8 cellular contexts compared by ENCODE assay signal in genomic region chr13:41222259-41222852, GRCh38. TPM values are rescaled to one million over a fixed set of nuclear protein-coding genes. Genes with fewer than 3 reads are reported as not detected.
DNase-seq lines count a peak whose midpoint lies in the region; ATAC-seq and TF ChIP-seq lines count a peak whose summit lies in the region.

No MANE protein-coding gene starts in this region.

- H3K27ac ChIP-seq in OCI-LY1 (ENCODE audit: low read depth, low read length, poor library complexity, severe bottlenecking) (no peak overlapping the region), neuronal stem cell (replicated peaks; ENCODE audit: low read length) (no peak overlapping the region), aorta (ENCODE audit: low read depth in 1 of 2, low read length in 2 of 2) (no peak overlapping the region)

- H3K9ac ChIP-seq in OCI-LY1 (ENCODE audit: low read length): no peak overlapping the region
- H3K9ac ChIP-seq in neuronal stem cell (ENCODE audit: low read depth, low read length, poor library complexity): no peak overlapping the region

- no peak overlapping the region for H2BK15ac ChIP-seq in neuronal stem cell (ENCODE audit: low read length)

- H3K36me3 ChIP-seq in OCI-LY1 (ENCODE audit: insufficient read depth, low read length): peaks cover 27% of the 10 kb centered on the region; the same call in 1 of the 2 replicates
- H3K36me3 ChIP-seq in neuronal stem cell (replicated peaks in 1 of 2; ENCODE audit: control insufficient read depth in 2 of 2, insufficient read depth in 2 of 2, low read length in 2 of 2): peaks cover 4 to 56% of the 10 kb centered on the region in 2 donors
- no peaks in the 10 kb centered on the region for H3K36me3 ChIP-seq in aorta (ENCODE audit: control insufficient read depth in 1 of 2, insufficient read depth in 2 of 2, low read length in 1 of 2)

- no peak overlapping the region for H2BK120ac ChIP-seq in neuronal stem cell (ENCODE audit: low read depth, low read length)

- no peak overlapping the region for H4K8ac ChIP-seq in neuronal stem cell (ENCODE audit: low read depth, low read length)

- ATAC-seq in GM18498 (IDR thresholded peaks at IDR 0.05; ENCODE audit: unreplicated experiment) (peak; percentile 86), HG03342 (IDR thresholded peaks at IDR 0.05; ENCODE audit: unreplicated experiment) (peak; percentile 77), aorta (ENCODE audit: low FRiP score) (peak; percentile 85)

- WGBS in neuronal stem cell (ENCODE audit: extremely low coverage in 2 of 2, insufficient read length in 2 of 2, insufficient replicate concordance in 1 of 2), 2 donors: no CpG with 5 or more reads among the region's 6 CpGs
- 45 to 46% methylated on average over 6 of the region's 6 CpGs for WGBS in aorta, 2 donors

- H3K4me3 ChIP-seq in OCI-LY1 (ENCODE audit: low read depth, low read length, poor library complexity, severe bottlenecking) (no peak overlapping the region), fibroblast of pulmonary artery (replicated peaks; ENCODE audit: low read depth, low read length) (no peak overlapping the region), neuronal stem cell (ENCODE audit: low read length in 2 of 2) (no peak overlapping the region), aorta (ENCODE audit: low read length in 2 of 2) (no peak overlapping the region)

- no peak overlapping the region for H3K18ac ChIP-seq in neuronal stem cell (ENCODE audit: low read length)

- no peaks in the 10 kb centered on the region for H3K9me3 Mint-ChIP-seq in activated T-cell treated with anti-CD3 and anti-CD28 coated beads, Interleukin-2, amount 50 U/mL, for 24 hours

- H4K91ac ChIP-seq in neuronal stem cell (ENCODE audit: low read depth, low read length, poor library complexity): no peak overlapping the region

- H3K4me1 Mint-ChIP-seq in activated T-cell treated with anti-CD3 and anti-CD28 coated beads, Interleukin-2, amount 50 U/mL, for 24 hours (ENCODE audit: low read depth): no peaks in the 10 kb centered on the region

- H3K14ac ChIP-seq in neuronal stem cell (ENCODE audit: low read length): no peak overlapping the region

- H4K20me1 ChIP-seq in OCI-LY1 (ENCODE audit: insufficient read depth, low read length): no peaks in the 10 kb centered on the region

- no peak overlapping the region for H3K4me3 Mint-ChIP-seq in activated T-cell treated with anti-CD3 and anti-CD28 coated beads, Interleukin-2, amount 50 U/mL, for 24 hours

- no peak overlapping the region for H2BK12ac ChIP-seq in neuronal stem cell (ENCODE audit: low read length)

- TF ChIP-seq CTCF in OCI-LY1 (IDR thresholded peaks at IDR 0.05; ENCODE audit: low read length) (peak; percentile 86), fibroblast of pulmonary artery (IDR thresholded peaks at IDR 0.05; ENCODE audit: low read length, missing control alignments) (peak; percentile 84)

- no peak overlapping the region for H3K4ac ChIP-seq in neuronal stem cell (ENCODE audit: low read length)

- H2AK5ac ChIP-seq in neuronal stem cell (ENCODE audit: low read depth, low read length): no peak overlapping the region

- H3K9me3 ChIP-seq in OCI-LY1 (ENCODE audit: low read length): no peaks in the 10 kb centered on the region
- no peaks in the 10 kb centered on the region for H3K9me3 ChIP-seq in neuronal stem cell (replicated peaks in 1 of 2; ENCODE audit: control insufficient read depth in 2 of 2, insufficient read depth in 1 of 2, low read depth in 1 of 2, low read length in 2 of 2)
- no peaks in the 10 kb centered on the region for H3K9me3 ChIP-seq in aorta (ENCODE audit: control insufficient read depth, low read length)

- no peak overlapping the region for H3K23ac ChIP-seq in neuronal stem cell (ENCODE audit: low read depth, low read length, poor library complexity)

- H3K79me2 ChIP-seq in OCI-LY1 (ENCODE audit: insufficient read depth, low read length): no peaks in the 10 kb centered on the region

- H3K27me3 ChIP-seq in OCI-LY1 (ENCODE audit: insufficient read depth, low read length): no peaks in the 10 kb centered on the region
- H3K27me3 ChIP-seq in neuronal stem cell (ENCODE audit: control insufficient read depth in 3 of 3, insufficient read depth in 3 of 3, low read depth in 1 of 3, low read length in 3 of 3): no peaks in the 10 kb centered on the region
- H3K27me3 ChIP-seq in aorta (ENCODE audit: control insufficient read depth in 1 of 2, insufficient read depth in 2 of 2, low read length in 1 of 2): no peaks in the 10 kb centered on the region

- H3K4me1 ChIP-seq in OCI-LY1 (ENCODE audit: insufficient read depth, low read length, severe bottlenecking) (no peaks in the 10 kb centered on the region), neuronal stem cell (ENCODE audit: control insufficient read depth in 2 of 2, insufficient read depth in 1 of 2, low read depth in 1 of 2, low read length in 2 of 2) (no peaks in the 10 kb centered on the region), aorta (ENCODE audit: control insufficient read depth in 1 of 2, insufficient read depth in 2 of 2, low read length in 2 of 2) (no peaks in the 10 kb centered on the region)

- H2AFZ ChIP-seq in OCI-LY1 (ENCODE audit: low read length) (no peak overlapping the region), neuronal stem cell (ENCODE audit: low read length) (no peak overlapping the region)

- H3K4me2 ChIP-seq in OCI-LY1 (ENCODE audit: low read length) (no peak overlapping the region), neuronal stem cell (ENCODE audit: insufficient read depth, low read length, poor library complexity, severe bottlenecking) (no peak overlapping the region)

- intact Hi-C loops in aorta (cut with DNase I): loop anchor here (5.0 kb wide), 1 partner anchor 145 kb away; no protein-coding TSS in a partner anchor

- no peaks in the 10 kb centered on the region for H3K79me1 ChIP-seq in neuronal stem cell (ENCODE audit: low read depth, low read length)

- H3K9me2 ChIP-seq in OCI-LY1 (ENCODE audit: low read depth, low read length): no peaks in the 10 kb centered on the region

- H3F3A ChIP-seq in OCI-LY1 (ENCODE audit: insufficient read depth, low read length): no peaks in the 10 kb centered on the region

- H2BK5ac ChIP-seq in neuronal stem cell (ENCODE audit: low read length): no peak overlapping the region

- H3K27me3 Mint-ChIP-seq in activated T-cell treated with anti-CD3 and anti-CD28 coated beads, Interleukin-2, amount 50 U/mL, for 24 hours: no peaks in the 10 kb centered on the region

- peaks cover 66% of the 10 kb centered on the region for H3K36me3 Mint-ChIP-seq in activated T-cell treated with anti-CD3 and anti-CD28 coated beads, Interleukin-2, amount 50 U/mL, for 24 hours (ENCODE audit: low read depth)

- DNase-seq in AG08396 (ENCODE audit: low spot score) (peak; percentile 35), fibroblast of pulmonary artery (ENCODE audit: low read depth) (peak; percentile 68), neuronal stem cell (ENCODE audit: low spot score) (peak; percentile 17), aorta (no peak)
- DNase-seq in activated T-cell treated with anti-CD3 and anti-CD28 coated beads, Interleukin-2, amount 50 U/mL, for 24 hours: peak; percentile 50

- no peak overlapping the region for H3K27ac Mint-ChIP-seq in activated T-cell treated with anti-CD3 and anti-CD28 coated beads, Interleukin-2, amount 50 U/mL, for 24 hours

RNA-seq across cellular contexts. Expression of gene KBTBD7, which starts 28.0 kb away (rescaled TPM):
- polyA plus RNA-seq in neuronal stem cell (2013, experiment 1 of 2): 9.1 TPM
- polyA plus RNA-seq in neuronal stem cell (2013, experiment 2 of 2): 9.3 TPM
- total RNA-seq in aorta: 1 to 10 TPM; 5.4 to 6.9 TPM
- polyA plus RNA-seq in aorta: 1 to 10 TPM; 2.0 to 2.4 TPM

RNA-seq across cellular contexts. Expression of gene MTRF1, which starts 41.0 kb away (rescaled TPM):
- 11.8 TPM for polyA plus RNA-seq in neuronal stem cell (2013, experiment 1 of 2)
- 11.2 TPM for polyA plus RNA-seq in neuronal stem cell (2013, experiment 2 of 2)
- total RNA-seq in aorta: 10 to 100 TPM in 1 of 2 donors, 1 to 10 TPM in 1; 6.8 to 13.7 TPM
- 10 to 100 TPM in 1 of 2 donors, 1 to 10 TPM in 1; 9.3 to 10.7 TPM for polyA plus RNA-seq in aorta

Comparison
In these comparisons a context has a peak if more than half of its experiments do, and no peak if none do; other contexts are left out.
1. DNase-seq: peak in AG08396 (single experiment), activated T-cell treated with anti-CD3 and anti-CD28 coated beads, Interleukin-2, amount 50 U/mL, for 24 hours (single experiment), fibroblast of pulmonary artery (single experiment) and neuronal stem cell (single experiment); none in aorta (0 of 2).
2. Peak in every context shown above with its lines, with median percentiles within 50 percentile points of each other: ATAC-seq.